Comparison of ENCODE assay signal across 18 cellular contexts in genomic region chrX:44997282-44997813, GRCh38.
DNase-seq lines count a peak whose midpoint lies in the region; ATAC-seq and TF ChIP-seq lines count a peak whose summit lies in the region.
"Had no signal": no experiment of that assay in that cellular context is flagged by ENCODE, and none has a peak within 500 bp of the region (broad histone marks: within the 10 kb centered on the region; RNA-seq: fewer than 3 reads in every experiment).

No MANE protein-coding gene starts in this region.

- no peak overlapping the region for H3K4me3 ChIP-seq in HEK293 (ENCODE audit: low read depth, low read length)
- peak overlapping the region in 1 of 8 donors; percentile 19 for H3K4me3 ChIP-seq in spleen
- H3K4me3 ChIP-seq: A549, testis had no signal

- peaks cover 36% of the 10 kb centered on the region for H3K4me1 Mint-ChIP-seq in activated CD4-positive, alpha-beta T cell treated with anti-CD3 and anti-CD28 coated beads, Interleukin-2, amount 10 ng/mL, durations not matched to agents 24 days and 14 days
- peaks cover 29% of the 10 kb centered on the region for H3K4me1 Mint-ChIP-seq in activated naive CD8-positive, alpha-beta T cell treated with anti-CD3 and anti-CD28 coated beads, Interleukin-2, amount 10 ng/mL, durations not matched to agents 7 days and 5 days

- CTCF ChIA-PET in HEK293 (lab: Yijun Ruan, JAX): no interaction called here

- peak overlapping the region; percentile 68 for H3K27ac Mint-ChIP-seq in activated CD4-positive, alpha-beta T cell treated with anti-CD3 and anti-CD28 coated beads, Interleukin-2, amount 10 ng/mL, durations not matched to agents 24 days and 14 days
- peak overlapping the region; percentile 79 for H3K27ac Mint-ChIP-seq in activated naive CD8-positive, alpha-beta T cell treated with anti-CD3 and anti-CD28 coated beads, Interleukin-2, amount 10 ng/mL, durations not matched to agents 7 days and 5 days

- no peaks in the 10 kb centered on the region for H3K9me3 ChIP-seq in HEK293 (ENCODE audit: control insufficient read depth, insufficient read depth, low read depth, low read length)
- no peaks in the 10 kb centered on the region for H3K9me3 ChIP-seq in spleen
- H3K9me3 ChIP-seq: A549, testis had no signal

- intact Hi-C loops in activated CD4-positive, alpha-beta T cell treated with anti-CD3 and anti-CD28 coated beads, Interleukin-2, amount 10 ng/mL, durations not matched to agents 24 days and 14 days (cut with micrococcal nuclease): loop anchor here (10.0 kb wide), 1 partner anchor 123 kb away; the partner anchor contains the start of gene KDM6A
- intact Hi-C loops in spleen (cut with DNase I; ENCODE audit: low total_unique reads): no loop called here

- no peak for ATAC-seq in activated naive CD8-positive, alpha-beta T cell treated with anti-CD3 and anti-CD28 coated beads, Interleukin-2, amount 10 ng/mL, durations not matched to agents 7 days and 5 days (ENCODE audit: low read depth)
- ATAC-seq in HG02870 (IDR thresholded peaks at IDR 0.05; ENCODE audit: unreplicated experiment): no peak
- ATAC-seq: A549, PC-3, sciatic nerve had no signal

- 53 to 76% (median 57%) methylated on average over 6 to 10 of the region's 10 CpGs for WGBS in spleen, 5 donors

- POLR2A ChIA-PET in HEK293 (lab: Yijun Ruan, JAX): no interaction called here
- POLR2A ChIA-PET in activated naive CD8-positive, alpha-beta T cell treated with anti-CD3 and anti-CD28 coated beads, Interleukin-2, amount 10 ng/mL, durations not matched to agents 7 days and 5 days (lab: Charles Lee): no interaction called here

- no peaks in the 10 kb centered on the region; a peak in 1 of 3 replicates for H3K36me3 ChIP-seq in HEK293 (ENCODE audit: control insufficient read depth in 2 of 2, insufficient read depth in 1 of 2, low read length in 2 of 2)
- H3K36me3 ChIP-seq in spleen: peaks cover 0 to 9% (median 0%) of the 10 kb centered on the region in 6 donors

- H3K36me3 Mint-ChIP-seq in activated CD4-positive, alpha-beta T cell treated with anti-CD3 and anti-CD28 coated beads, Interleukin-2, amount 10 ng/mL, durations not matched to agents 24 days and 14 days (ENCODE audit: low read depth): peaks cover 19% of the 10 kb centered on the region
- H3K36me3 Mint-ChIP-seq in activated naive CD8-positive, alpha-beta T cell treated with anti-CD3 and anti-CD28 coated beads, Interleukin-2, amount 10 ng/mL, durations not matched to agents 7 days and 5 days: peaks cover 13% of the 10 kb centered on the region

- peak overlapping the region; percentile 52 for H3K4me3 Mint-ChIP-seq in activated CD4-positive, alpha-beta T cell treated with anti-CD3 and anti-CD28 coated beads, Interleukin-2, amount 10 ng/mL, durations not matched to agents 24 days and 14 days
- peak overlapping the region; percentile 54 for H3K4me3 Mint-ChIP-seq in activated naive CD8-positive, alpha-beta T cell treated with anti-CD3 and anti-CD28 coated beads, Interleukin-2, amount 10 ng/mL, durations not matched to agents 7 days and 5 days

- H3K27me3 Mint-ChIP-seq in activated CD4-positive, alpha-beta T cell treated with anti-CD3 and anti-CD28 coated beads, Interleukin-2, amount 10 ng/mL, durations not matched to agents 24 days and 14 days: no peaks in the 10 kb centered on the region
- no peaks in the 10 kb centered on the region for H3K27me3 Mint-ChIP-seq in activated naive CD8-positive, alpha-beta T cell treated with anti-CD3 and anti-CD28 coated beads, Interleukin-2, amount 10 ng/mL, durations not matched to agents 7 days and 5 days

- H3K27ac ChIP-seq in HEK293 (ENCODE audit: extremely low read depth, low read depth, low read length): no peak overlapping the region
- peak overlapping the region in 5 of 8 donors; percentile 1 to 53 (median 37) for H3K27ac ChIP-seq in spleen
- H3K27ac ChIP-seq: A549, testis had no signal

- DNase-seq in activated CD4-positive, alpha-beta T cell treated with anti-CD3 and anti-CD28 coated beads, Interleukin-2, amount 10 ng/mL, durations not matched to agents 24 days and 14 days: peak; percentile 53
- DNase-seq in activated CD4-positive, alpha-beta T cell treated with anti-CD3 and anti-CD28 coated beads for 1 hour: no peak
- no peak for DNase-seq in activated naive CD8-positive, alpha-beta T cell treated with anti-CD3 and anti-CD28 coated beads, Interleukin-2, amount 10 ng/mL, durations not matched to agents 7 days and 5 days
- DNase-seq in spleen (no peak), NAMALWA (ENCODE audit: low spot score) (no peak)
- no peak for DNase-seq in stimulated activated CD4-positive, alpha-beta T cell treated with anti-CD3 and anti-CD28 coated beads, Interleukin-4, amount 100 ng/mL, for 24 hours
- DNase-seq: activated CD8-positive, alpha-beta memory T cell treated with anti-CD3 and anti-CD28 coated beads for 24 hours; DMS79; effector CD4-positive, alpha-beta T cell; foreskin melanocyte; KG1; NCI-H2029; PC-3; testis had no signal

- no peak for TF ChIP-seq CTCF in HEK293 (tag by site-specific recombination; IDR thresholded peaks at IDR 0.05)
- no peak for TF ChIP-seq CTCF in spleen (IDR thresholded peaks at IDR 0.05 in 8 of 11, conservative IDR thresholded peaks at IDR 0.05 in 3 of 11)

- no peak for TF ChIP-seq POLR2A in spleen (IDR thresholded peaks at IDR 0.05)

- H3K4me1 ChIP-seq in HEK293 (ENCODE audit: control insufficient read depth, insufficient read depth, low read length) (peaks cover 6% of the 10 kb centered on the region), spleen (peaks cover 16 to 59% (median 37%) of the 10 kb centered on the region in 6 donors)
- H3K4me1 ChIP-seq: testis had no signal

- H3K9me3 Mint-ChIP-seq in activated CD4-positive, alpha-beta T cell treated with anti-CD3 and anti-CD28 coated beads, Interleukin-2, amount 10 ng/mL, durations not matched to agents 24 days and 14 days: peaks cover 7% of the 10 kb centered on the region
- no peaks in the 10 kb centered on the region for H3K9me3 Mint-ChIP-seq in activated naive CD8-positive, alpha-beta T cell treated with anti-CD3 and anti-CD28 coated beads, Interleukin-2, amount 10 ng/mL, durations not matched to agents 7 days and 5 days

- no peaks in the 10 kb centered on the region for H3K27me3 ChIP-seq in spleen (replicated peaks in 1 of 7)
- H3K27me3 ChIP-seq: testis had no signal

TF ChIP-seq in HEK293, 187 proteins besides CTCF, POLR2A, EP300 and RAD21:
- TF ChIP-seq ZFP69B (tag by site-specific recombination; IDR thresholded peaks at IDR 0.05) (no peak), GLIS2 (tag by site-specific recombination; IDR thresholded peaks at IDR 0.05) (no peak), ZSCAN5A (tag by site-specific recombination; IDR thresholded peaks at IDR 0.05) (no peak), KLF10 (tag by site-specific recombination; IDR thresholded peaks at IDR 0.05) (peak; percentile 58; the same call in 1 of the 2 replicates), ZNF501 (tag by site-specific recombination; IDR thresholded peaks at IDR 0.05) (no peak), SP2 (tag by site-specific recombination; IDR thresholded peaks at IDR 0.05) (no peak), YY2 (tag by site-specific recombination; IDR thresholded peaks at IDR 0.05) (no peak), KLF9 (tag by site-specific recombination; IDR thresholded peaks at IDR 0.05; ENCODE audit: low read depth) (peak; percentile 41; the same call in 1 of the 2 replicates), PATZ1 (tag by site-specific recombination; IDR thresholded peaks at IDR 0.05) (no peak), ZNF571 (tag by site-specific recombination; IDR thresholded peaks at IDR 0.05) (no peak), ZNF341 (tag by site-specific recombination; IDR thresholded peaks at IDR 0.05; ENCODE audit: low read depth) (peak; percentile 36; the same call in 1 of the 2 replicates), ZNF48 (tag by site-specific recombination; IDR thresholded peaks at IDR 0.05) (no peak), ZNF292 (tag by site-specific recombination; IDR thresholded peaks at IDR 0.05; ENCODE audit: borderline replicate concordance, low read depth) (no peak), KLF1 (tag by site-specific recombination; IDR thresholded peaks at IDR 0.05) (peak; percentile 70)
- TF ChIP-seq, protein P1, sequence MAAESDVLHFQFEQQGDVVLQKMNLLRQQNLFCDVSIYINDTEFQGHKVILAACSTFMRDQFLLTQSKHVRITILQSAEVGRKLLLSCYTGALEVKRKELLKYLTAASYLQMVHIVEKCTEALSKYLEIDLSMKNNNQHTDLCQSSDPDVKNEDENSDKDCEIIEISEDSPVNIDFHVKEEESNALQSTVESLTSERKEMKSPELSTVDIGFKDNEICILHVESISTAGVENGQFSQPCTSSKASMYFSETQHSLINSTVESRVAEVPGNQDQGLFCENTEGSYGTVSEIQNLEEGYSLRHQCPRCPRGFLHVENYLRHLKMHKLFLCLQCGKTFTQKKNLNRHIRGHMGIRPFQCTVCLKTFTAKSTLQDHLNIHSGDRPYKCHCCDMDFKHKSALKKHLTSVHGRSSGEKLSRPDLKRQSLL (tag by site-specific recombination; IDR thresholded peaks at IDR 0.05): no peak
